16 cellular contexts compared by ENCODE assay signal in the genomic region with DNA sequence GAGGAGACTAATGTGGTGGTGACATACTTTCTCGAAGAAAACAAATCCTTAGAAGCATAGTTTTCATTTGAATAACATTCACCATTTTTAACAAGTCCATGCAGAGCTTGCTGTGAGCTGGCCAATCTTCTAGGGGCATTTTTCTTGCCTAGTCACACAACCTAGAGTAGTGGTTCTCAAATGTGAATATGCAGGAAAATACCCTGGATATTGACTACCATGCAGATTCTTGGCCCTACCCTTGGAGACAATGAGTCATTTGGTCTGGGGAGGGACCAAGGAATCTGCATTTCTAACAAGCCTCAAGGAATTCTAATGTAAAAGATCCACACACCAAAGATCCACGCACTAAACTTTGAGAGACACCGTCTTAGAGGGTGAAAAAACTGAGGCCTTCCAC. TPM values are rescaled to one million over a fixed set of nuclear protein-coding genes. Genes with fewer than 3 reads are reported as not detected.
"Had no signal": no experiment of that assay in that cellular context is flagged by ENCODE, and none has a peak within 500 bp of the region (broad histone marks: within the 10 kb centered on the region; RNA-seq: fewer than 3 reads in every experiment).

No MANE protein-coding gene starts in this region.

- DNase-seq: activated CD4-positive, alpha-beta T cell treated with anti-CD3 and anti-CD28 coated beads, Interleukin-2, amount 50 U/mL, for 1 hour; activated CD8-positive, alpha-beta memory T cell treated with anti-CD3 and anti-CD28 coated beads for 24 hours; activated naive CD4-positive, alpha-beta T cell treated with Interleukin-2 at 50 U/mL for 16 hours; activated naive CD8-positive, alpha-beta T cell treated with anti-CD3 and anti-CD28 coated beads, Interleukin-2, amount 50 U/mL, for 24 hours; colonic mucosa; left ventricle myocardium inferior; right lobe of liver; spleen had no signal

- H3K4me1 ChIP-seq: colonic mucosa, left ventricle myocardium inferior, prostate gland, right lobe of liver, spleen had no signal

- H3K27ac Mint-ChIP-seq: activated naive CD8-positive, alpha-beta T cell treated with anti-CD3 and anti-CD28 coated beads, Interleukin-2, amount 50 U/mL, for 24 hours; activated T-helper 17 cell treated with anti-CD3 and anti-CD28 coated beads, Interleukin-2, amount 50 U/mL, for 72 hours; memory B cell; natural killer cell treated with Interleukin-12 subunit alpha and Interleukin-12 subunit beta and Interleukin-15 and Interleukin-18, amount 100 ng/mL, for 72 hours; stimulated activated naive CD8-positive, alpha-beta T cell treated with anti-CD3 and anti-CD28 coated beads, Interleukin-15, Interleukin-2, amounts not matched to agents 100 ng/mL and 50 ng/mL, for 24 hours had no signal

- H3K4me3 ChIP-seq: colonic mucosa, esophagus muscularis mucosa, left ventricle myocardium inferior, prostate gland, right lobe of liver, spleen, thoracic aorta had no signal

- ATAC-seq: activated naive CD8-positive, alpha-beta T cell treated with anti-CD3 and anti-CD28 coated beads, Interleukin-2, amount 50 U/mL, for 24 hours; activated T-helper 17 cell treated with anti-CD3 and anti-CD28 coated beads, Interleukin-2, amount 50 U/mL, for 72 hours; natural killer cell treated with Interleukin-12 subunit alpha and Interleukin-12 subunit beta and Interleukin-15 and Interleukin-18, amount 100 ng/mL, for 72 hours had no signal

- H3K9me3 ChIP-seq: colonic mucosa, esophagus muscularis mucosa, left ventricle myocardium inferior, prostate gland, right lobe of liver, spleen, thoracic aorta had no signal

- H3K27ac ChIP-seq: colonic mucosa, left ventricle myocardium inferior, prostate gland, right lobe of liver, spleen, thoracic aorta had no signal

- H3K4me1 Mint-ChIP-seq: activated naive CD8-positive, alpha-beta T cell treated with anti-CD3 and anti-CD28 coated beads, Interleukin-2, amount 50 U/mL, for 24 hours; activated T-helper 17 cell treated with anti-CD3 and anti-CD28 coated beads, Interleukin-2, amount 50 U/mL, for 72 hours; memory B cell had no signal

- H3K27me3 ChIP-seq: colonic mucosa, esophagus muscularis mucosa, right lobe of liver had no signal

- H3K36me3 ChIP-seq: colonic mucosa, left ventricle myocardium inferior, prostate gland, right lobe of liver, spleen, thoracic aorta had no signal

- H3K4me3 Mint-ChIP-seq: activated naive CD8-positive, alpha-beta T cell treated with anti-CD3 and anti-CD28 coated beads, Interleukin-2, amount 50 U/mL, for 24 hours; activated T-helper 17 cell treated with anti-CD3 and anti-CD28 coated beads, Interleukin-2, amount 50 U/mL, for 72 hours; memory B cell; natural killer cell treated with Interleukin-12 subunit alpha and Interleukin-12 subunit beta and Interleukin-15 and Interleukin-18, amount 100 ng/mL, for 72 hours; stimulated activated naive CD8-positive, alpha-beta T cell treated with anti-CD3 and anti-CD28 coated beads, Interleukin-15, Interleukin-2, amounts not matched to agents 100 ng/mL and 50 ng/mL, for 24 hours had no signal

- H3K36me3 Mint-ChIP-seq: memory B cell; natural killer cell treated with Interleukin-12 subunit alpha and Interleukin-12 subunit beta and Interleukin-15 and Interleukin-18, amount 100 ng/mL, for 72 hours had no signal

- H3K9me3 Mint-ChIP-seq: activated naive CD8-positive, alpha-beta T cell treated with anti-CD3 and anti-CD28 coated beads, Interleukin-2, amount 50 U/mL, for 24 hours; activated T-helper 17 cell treated with anti-CD3 and anti-CD28 coated beads, Interleukin-2, amount 50 U/mL, for 72 hours; memory B cell; natural killer cell treated with Interleukin-12 subunit alpha and Interleukin-12 subunit beta and Interleukin-15 and Interleukin-18, amount 100 ng/mL, for 72 hours; stimulated activated naive CD8-positive, alpha-beta T cell treated with anti-CD3 and anti-CD28 coated beads, Interleukin-15, Interleukin-2, amounts not matched to agents 100 ng/mL and 50 ng/mL, for 24 hours had no signal

RNA-seq across cellular contexts. Expression of gene GDNF, which starts 23.5 kb away (rescaled TPM):
- total RNA-seq: activated T-helper 17 cell treated with anti-CD3 and anti-CD28 coated beads, Interleukin-2, amount 50 U/mL, for 72 hours; natural killer cell treated with Interleukin-12 subunit alpha and Interleukin-12 subunit beta and Interleukin-15 and Interleukin-18, amount 100 ng/mL, for 72 hours; occipital lobe had no signal
